8 cellular contexts compared by ENCODE assay signal in genomic region chr22:21652010-21652546, GRCh38. TPM values are rescaled to one million over a fixed set of nuclear protein-coding genes. Genes with fewer than 3 reads are reported as not detected.
DNase-seq lines count a peak whose midpoint lies in the region; ATAC-seq, FAIRE-seq and TF ChIP-seq lines count a peak whose summit lies in the region.

No MANE protein-coding gene starts in this region.

- TF ChIP-seq CTCF in D721Med (IDR thresholded peaks at IDR 0.05; ENCODE audit: insufficient read depth, missing control alignments): no peak

- H3K4me3 ChIP-seq in muscle layer of duodenum (ENCODE audit: low read depth in 1 of 2, low read length in 2 of 2): peak overlapping the region; percentile 71 to 79

- ATAC-seq in GM21367 (IDR thresholded peaks at IDR 0.05; ENCODE audit: unreplicated experiment) (peak; percentile 62), esophagus mucosa (peak; percentile 69)

- H3K9me3 ChIP-seq in muscle layer of duodenum (ENCODE audit: control insufficient read depth in 1 of 2, low read length in 2 of 2): no peaks in the 10 kb centered on the region

- FAIRE-seq in D721Med (lab: Jason Lieb, UNC): no peak

- no peak overlapping the region for H3K27ac ChIP-seq in muscle layer of duodenum (ENCODE audit: low read length)

- DNase-seq in D721Med (ENCODE audit: insufficient read length, low spot score) (peak; percentile 98), HUDEP-2 (lab: John Stamatoyannopoulos, UW; ENCODE audit: unreplicated experiment in 76 of 76) (peak in 72 of 76 experiments; percentile 26 to 88 (median 72)), OCI-M2 (lab: John Stamatoyannopoulos, UW; ENCODE audit: unreplicated experiment) (peak; percentile 61), activated T-cell treated with anti-CD3 and anti-CD28 coated beads for 4 hours (peak; percentile 66)
- DNase-seq in stimulated activated CD8-positive, alpha-beta memory T cell treated with anti-CD3 and anti-CD28 coated beads, Interleukin-4, amount 100 ng/mL, for 48 hours: peak; percentile 93

- H3K27me3 ChIP-seq in muscle layer of duodenum (ENCODE audit: low read depth, low read length): no peaks in the 10 kb centered on the region

- no peaks in the 10 kb centered on the region for H3K36me3 ChIP-seq in muscle layer of duodenum (ENCODE audit: control insufficient read depth in 1 of 2, insufficient read depth in 2 of 2, low read length in 2 of 2)

- H3K4me1 ChIP-seq in muscle layer of duodenum (ENCODE audit: control insufficient read depth in 1 of 2, insufficient read depth in 2 of 2, low read length in 2 of 2): peaks cover 6 to 15% of the 10 kb centered on the region in 2 donors

RNA-seq across cellular contexts. Expression of gene SDF2L1, which starts 10.0 kb away (rescaled TPM):
- total RNA-seq in esophagus mucosa: 14.1 TPM

RNA-seq across cellular contexts. Expression of gene PPIL2, which starts 13.7 kb away (rescaled TPM):
- total RNA-seq in esophagus mucosa: 31.3 TPM

RNA-seq across cellular contexts. Expression of gene CCDC116, which starts 19.5 kb away (rescaled TPM):
- total RNA-seq in esophagus mucosa: not detected

RNA-seq across cellular contexts. Expression of gene YDJC, which starts 22.3 kb away (rescaled TPM):
- 20.5 TPM for total RNA-seq in esophagus mucosa
